In the genomic region with DNA sequence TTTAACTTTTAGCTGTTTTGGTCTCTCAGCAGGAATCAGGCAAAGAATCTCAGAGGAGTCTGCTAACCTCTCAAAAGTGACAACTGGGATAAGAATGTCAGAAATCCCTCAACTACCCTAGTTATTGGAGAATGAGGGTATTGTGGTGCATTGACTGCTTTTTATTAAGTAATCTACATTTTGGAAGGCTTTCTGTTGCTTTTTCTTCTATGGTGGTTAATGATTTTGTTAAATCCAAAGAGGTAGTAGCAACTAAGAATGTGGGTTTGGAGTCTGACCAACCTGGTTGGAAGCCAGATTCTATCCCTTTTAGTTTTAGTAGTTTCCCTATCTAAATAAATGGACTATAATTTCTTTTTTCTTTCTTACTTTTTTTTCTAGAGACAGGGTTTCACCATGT, we compare ENCODE assay signal across 15 cellular contexts.
"Had no signal": no experiment of that assay in that cellular context is flagged by ENCODE, and none has a peak within 500 bp of the region (broad histone marks: within the 10 kb centered on the region; RNA-seq: fewer than 3 reads in every experiment).

No MANE protein-coding gene starts in this region.

- H3K27me3 ChIP-seq: esophagus muscularis mucosa, neural progenitor cell, ovary, testis had no signal

- ATAC-seq: activated naive CD4-positive, alpha-beta T cell treated with anti-CD3 and anti-CD28 coated beads, Interleukin-2, amount 50 U/mL, for 72 hours had no signal

- H3K9me3 Mint-ChIP-seq: activated naive CD4-positive, alpha-beta T cell treated with anti-CD3 and anti-CD28 coated beads, Interleukin-2, amount 50 U/mL, for 72 hours; mesothelial cell of epicardium; neural progenitor cell; stimulated activated naive CD8-positive, alpha-beta T cell treated with anti-CD3 and anti-CD28 coated beads, Interleukin-15, Interleukin-2, amounts not matched to agents 100 ng/mL and 50 ng/mL, for 24 hours had no signal

- DNase-seq: activated CD4-positive, alpha-beta T cell treated with anti-CD3 and anti-CD28 coated beads, Interleukin-2, amount 50 U/mL, for 4 hours; activated CD4-positive, CD25-positive, alpha-beta regulatory T cell; activated effector memory CD4-positive, alpha-beta T cell treated with anti-CD3 and anti-CD28 coated beads, Interleukin-2, amount 50 U/mL, for 16 hours; activated T-cell treated with anti-CD3 and anti-CD28 coated beads, Interleukin-2, amount 50 U/mL, for 1 hour; amygdala; ovary; stimulated activated CD4-positive, alpha-beta T cell treated with anti-CD3 and anti-CD28 coated beads, Interleukin-15, amount 100 ng/mL, for 24 hours; stimulated activated CD4-positive, alpha-beta T cell treated with anti-CD3 and anti-CD28 coated beads, Interleukin-4, amount 100 ng/mL, for 24 hours; T-helper 2 cell; testis had no signal

- H3K9ac ChIP-seq: neural progenitor cell had no signal

- H3K4me3 Mint-ChIP-seq: mesothelial cell of epicardium; neural progenitor cell; stimulated activated naive CD8-positive, alpha-beta T cell treated with anti-CD3 and anti-CD28 coated beads, Interleukin-15, Interleukin-2, amounts not matched to agents 100 ng/mL and 50 ng/mL, for 24 hours had no signal

- H3K27ac Mint-ChIP-seq: activated naive CD4-positive, alpha-beta T cell treated with anti-CD3 and anti-CD28 coated beads, Interleukin-2, amount 50 U/mL, for 72 hours; mesothelial cell of epicardium; neural progenitor cell; stimulated activated naive CD8-positive, alpha-beta T cell treated with anti-CD3 and anti-CD28 coated beads, Interleukin-15, Interleukin-2, amounts not matched to agents 100 ng/mL and 50 ng/mL, for 24 hours had no signal

- H3K36me3 ChIP-seq: esophagus muscularis mucosa, neural progenitor cell, ovary had no signal

- H3K4me1 ChIP-seq: esophagus muscularis mucosa, neural progenitor cell, testis had no signal

- H3K4me3 ChIP-seq: esophagus muscularis mucosa, neural progenitor cell, ovary, testis had no signal

- H3K36me3 Mint-ChIP-seq: activated naive CD4-positive, alpha-beta T cell treated with anti-CD3 and anti-CD28 coated beads, Interleukin-2, amount 50 U/mL, for 72 hours; mesothelial cell of epicardium; neural progenitor cell had no signal

- H3K4me2 ChIP-seq: neural progenitor cell had no signal

- H3K4me1 Mint-ChIP-seq: mesothelial cell of epicardium, neural progenitor cell had no signal

- H3K27me3 Mint-ChIP-seq: stimulated activated naive CD8-positive, alpha-beta T cell treated with anti-CD3 and anti-CD28 coated beads, Interleukin-15, Interleukin-2, amounts not matched to agents 100 ng/mL and 50 ng/mL, for 24 hours had no signal

- H3K27ac ChIP-seq: esophagus muscularis mucosa, neural progenitor cell, ovary, testis had no signal
